8 cellular contexts compared by ENCODE assay signal in the genomic region with DNA sequence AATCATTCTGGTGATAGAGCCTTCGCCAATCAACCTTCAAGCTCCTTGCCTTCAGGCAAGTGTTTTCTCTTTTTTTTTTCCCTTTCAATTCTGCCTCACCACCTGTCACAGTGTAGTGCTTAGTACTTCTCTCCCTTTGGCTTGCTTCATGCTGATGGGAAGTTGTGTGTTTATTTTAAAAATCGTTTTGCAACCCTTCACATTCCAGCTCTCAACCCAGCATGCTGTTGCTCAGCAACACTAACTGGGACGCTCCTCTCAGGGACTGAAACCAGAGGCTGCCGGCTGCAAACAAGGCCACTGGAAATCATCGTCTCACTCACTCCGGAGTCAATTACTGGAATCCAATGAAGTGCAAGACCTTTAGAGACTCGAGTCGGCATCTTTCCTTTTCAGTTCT.
DNase-seq lines count a peak whose midpoint lies in the region; ATAC-seq and TF ChIP-seq lines count a peak whose summit lies in the region.

No MANE protein-coding gene starts in this region.

- CTCF ChIA-PET in BJ (lab: Yijun Ruan, JAX): interaction anchor here (1.0 kb wide), 2 partner anchors 13 to 421 kb away, joined by 3 to 4 read pairs; no protein-coding TSS in a partner anchor

- POLR2A ChIA-PET in BJ (lab: Charles Lee): no interaction called here

- no peaks in the 10 kb centered on the region for H3K9me3 ChIP-seq in endocrine pancreas (ENCODE audit: control insufficient read depth, low read length)

- H3K27me3 ChIP-seq in BJ (ENCODE audit: control insufficient read depth, insufficient read depth, low read length) (no peaks in the 10 kb centered on the region), endocrine pancreas (ENCODE audit: control insufficient read depth, insufficient read depth, low read length) (no peaks in the 10 kb centered on the region)

- H3K4me1 ChIP-seq in endocrine pancreas (ENCODE audit: control insufficient read depth, insufficient read depth, low read length): no peaks in the 10 kb centered on the region

- peak; percentile 84 for DNase-seq in BJ (ENCODE audit: low read depth)
- DNase-seq in NCI-H2107 treated with DMSO at 0.1 percent for 48 hours (lab: John Stamatoyannopoulos, UW; ENCODE audit: unreplicated experiment): peak; percentile 99
- DNase-seq in myocyte (ENCODE audit: low read depth): peak; percentile 92
- DNase-seq in cortex of kidney (lab: John Stamatoyannopoulos, UW): no peak
- no peak for DNase-seq in islet precursor cell
- no peak for DNase-seq in activated CD4-positive, alpha-beta T cell treated with anti-CD3 and anti-CD28 coated beads, Interleukin-2, amount 50 U/mL, for 1 hour

- no peak for ATAC-seq in GM21528 (IDR thresholded peaks at IDR 0.05; ENCODE audit: low FRiP score, unreplicated experiment)

- H3K4me3 ChIP-seq in BJ (ENCODE audit: low read depth, low read length) (0 out of 2 replicates have a peak overlapping the region, but pooled peaks have one; percentile 8), endocrine pancreas (ENCODE audit: control insufficient read depth, insufficient read depth, low read length) (peak overlapping the region; percentile 77)

- H3K9ac ChIP-seq in endocrine pancreas (ENCODE audit: control insufficient read depth, insufficient read depth, low read length): no peak overlapping the region

- TF ChIP-seq CTCF in BJ (IDR thresholded peaks at IDR 0.05; ENCODE audit: insufficient read depth, low read depth, low read length): no peak

- H3K36me3 ChIP-seq in BJ (ENCODE audit: control insufficient read depth, insufficient read depth, low read length) (no peaks in the 10 kb centered on the region), endocrine pancreas (ENCODE audit: control insufficient read depth, insufficient read depth, low read length) (no peaks in the 10 kb centered on the region)

Comparison
In these comparisons a context has a peak if more than half of its experiments do, and no peak if none do; other contexts are left out.
1. DNase-seq: peak in BJ (single experiment), NCI-H2107 treated with DMSO at 0.1 percent for 48 hours (single experiment) and myocyte (single experiment); none in cortex of kidney (single experiment), islet precursor cell (single experiment) and activated CD4-positive, alpha-beta T cell treated with anti-CD3 and anti-CD28 coated beads, Interleukin-2, amount 50 U/mL, for 1 hour (single experiment).